ENCODE assay signal across 10 cellular contexts in the genomic region with DNA sequence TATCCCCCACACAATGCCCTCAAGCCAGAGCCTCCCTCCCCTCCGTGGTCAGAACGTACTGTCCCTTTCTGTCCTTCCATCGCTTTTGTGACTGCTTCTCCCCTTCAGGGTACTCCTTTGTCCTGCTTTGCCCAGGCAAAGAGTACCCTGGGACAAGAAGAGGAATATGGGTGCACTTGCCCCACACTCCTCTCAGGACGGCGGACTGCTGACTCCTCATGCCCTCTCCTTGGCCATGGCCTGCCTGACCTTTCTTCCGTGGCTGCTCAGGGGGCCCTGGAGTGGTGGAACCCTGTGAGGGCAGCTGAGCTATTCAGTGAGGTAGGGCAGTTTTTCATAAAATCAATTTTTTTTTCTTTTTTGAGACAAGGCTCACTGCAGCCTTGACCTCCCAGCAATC. TPM values are rescaled to one million over a fixed set of nuclear protein-coding genes. Genes with fewer than 3 reads are reported as not detected.
DNase-seq lines count a peak whose midpoint lies in the region; ATAC-seq, FAIRE-seq and TF ChIP-seq lines count a peak whose summit lies in the region.
"Had no signal": no experiment of that assay in that cellular context is flagged by ENCODE, and none has a peak within 500 bp of the region (broad histone marks: within the 10 kb centered on the region; RNA-seq: fewer than 3 reads in every experiment).

No MANE protein-coding gene starts in this region.

- peaks cover 52% of the 10 kb centered on the region for H3K4me1 ChIP-seq in CD8-positive, alpha-beta T cell (ENCODE audit: insufficient read depth, low read length)
- H3K4me1 ChIP-seq in OCI-LY7 (ENCODE audit: insufficient read depth, low read length, poor library complexity, severe bottlenecking) (peaks cover 32% of the 10 kb centered on the region), rectal smooth muscle tissue (ENCODE audit: control insufficient read depth, insufficient read depth, low read length) (peaks cover 39% of the 10 kb centered on the region)

- intact Hi-C loops in CD8-positive, alpha-beta T cell (cut with DNase I, micrococcal nuclease) = loop anchor here in 1 of 2 experiments (10.0 kb wide), 1 partner anchor 324 kb away; no protein-coding TSS in a partner anchor
- intact Hi-C loops in OCI-LY7 (cut with micrococcal nuclease; ENCODE audit: unreplicated experiment) = no loop called here

- H4K20me1 ChIP-seq in OCI-LY7 (ENCODE audit: insufficient read depth, low read length) = no peaks in the 10 kb centered on the region

- no peaks in the 10 kb centered on the region for H3K9me3 Mint-ChIP-seq in CD8-positive, alpha-beta T cell
- no peaks in the 10 kb centered on the region for H3K9me3 Mint-ChIP-seq in endothelial cell (ENCODE audit: unreplicated experiment)

- no peak for TF ChIP-seq CTCF in CD8-positive, alpha-beta T cell (IDR thresholded peaks at IDR 0.05)
- TF ChIP-seq CTCF in OCI-LY7 (conservative IDR thresholded peaks at IDR 0.05; ENCODE audit: low read length) (no peak), endothelial cell (IDR thresholded peaks at IDR 0.05; ENCODE audit: unreplicated experiment) (no peak)

- H3K27ac ChIP-seq in CD8-positive, alpha-beta T cell (ENCODE audit: low read depth, low read length) = no peak overlapping the region
- H3K27ac ChIP-seq in OCI-LY7 (ENCODE audit: low read depth, low read length, poor library complexity, severe bottlenecking) (no peak overlapping the region), rectal smooth muscle tissue (ENCODE audit: low read depth, low read length) (peak overlapping the region; percentile 74)

- no peak overlapping the region for H3K4me3 ChIP-seq in CD8-positive, alpha-beta T cell (ENCODE audit: low read depth, low read length)
- H3K4me3 ChIP-seq in OCI-LY7 (ENCODE audit: low read depth, low read length, poor library complexity, severe bottlenecking) = no peak overlapping the region
- no peak overlapping the region for H3K4me3 ChIP-seq in rectal smooth muscle tissue (ENCODE audit: low read length)

- H3K79me2 ChIP-seq in OCI-LY7 (ENCODE audit: insufficient read depth, low read depth, low read length) = peaks cover 7% of the 10 kb centered on the region; the same call in 1 of the 2 replicates

- FAIRE-seq in H54 (lab: Jason Lieb, UNC) = no peak

- H3K4me3 Mint-ChIP-seq in CD8-positive, alpha-beta T cell = no peak overlapping the region
- peak overlapping the region; percentile 78 for H3K4me3 Mint-ChIP-seq in endothelial cell (ENCODE audit: unreplicated experiment)

- H3K9ac ChIP-seq in rectal smooth muscle tissue (ENCODE audit: low read length) = no peak overlapping the region

- BruUV-seq in OCI-LY7 (replicated peaks; lab: Mats Ljungman, UMichigan) = no TSS peak

- POLR2A ChIA-PET in CD8-positive, alpha-beta T cell (lab: Charles Lee) = no interaction called here
- POLR2A ChIA-PET in OCI-LY7 (lab: Charles Lee) = no interaction called here

- ATAC-seq in CD8-positive, alpha-beta T cell = no peak
- ATAC-seq in HG02938 (IDR thresholded peaks at IDR 0.05; ENCODE audit: unreplicated experiment) = no peak

- H3K27ac Mint-ChIP-seq in CD8-positive, alpha-beta T cell = peak overlapping the region; percentile 85
- H3K27ac Mint-ChIP-seq in endothelial cell (ENCODE audit: unreplicated experiment) = peak overlapping the region; percentile 62

- peaks cover 79% of the 10 kb centered on the region for H3K4me1 Mint-ChIP-seq in CD8-positive, alpha-beta T cell (ENCODE audit: low read depth)
- peaks cover 43% of the 10 kb centered on the region for H3K4me1 Mint-ChIP-seq in endothelial cell (ENCODE audit: unreplicated experiment)

- no peaks in the 10 kb centered on the region for H3K27me3 Mint-ChIP-seq in CD8-positive, alpha-beta T cell (ENCODE audit: low read depth)
- H3K27me3 Mint-ChIP-seq in endothelial cell (ENCODE audit: unreplicated experiment) = peaks cover 25% of the 10 kb centered on the region

- no peak overlapping the region for H2AFZ ChIP-seq in OCI-LY7 (ENCODE audit: low read length)

- no peaks in the 10 kb centered on the region for H3K9me3 ChIP-seq in CD8-positive, alpha-beta T cell (ENCODE audit: low read length)
- H3K9me3 ChIP-seq in OCI-LY7 (ENCODE audit: low read length) = no peaks in the 10 kb centered on the region; the same call in 1 of the 2 replicates

- H3K27me3 ChIP-seq in CD8-positive, alpha-beta T cell (ENCODE audit: insufficient read depth, low read length) = no peaks in the 10 kb centered on the region
- H3K27me3 ChIP-seq in rectal smooth muscle tissue (ENCODE audit: control insufficient read depth, insufficient read depth, low read length) = no peaks in the 10 kb centered on the region

- CTCF ChIA-PET in CD8-positive, alpha-beta T cell (lab: Charles Lee) = no interaction called here
- CTCF ChIA-PET in OCI-LY7 (lab: Charles Lee; ENCODE audit: unreplicated experiment) = no interaction called here

- peaks cover 40% of the 10 kb centered on the region for H3K36me3 ChIP-seq in CD8-positive, alpha-beta T cell (ENCODE audit: insufficient read depth, low read length)
- peaks cover 62% of the 10 kb centered on the region for H3K36me3 ChIP-seq in OCI-LY7 (ENCODE audit: insufficient read depth, low read length)
- H3K36me3 ChIP-seq in rectal smooth muscle tissue (ENCODE audit: control insufficient read depth, insufficient read depth, low read length) = peaks cover 26% of the 10 kb centered on the region

- no peaks in the 10 kb centered on the region for H3K9me2 ChIP-seq in OCI-LY7 (ENCODE audit: insufficient read depth, low read length)

- peaks cover 71% of the 10 kb centered on the region for H3K36me3 Mint-ChIP-seq in CD8-positive, alpha-beta T cell
- peaks cover 63% of the 10 kb centered on the region for H3K36me3 Mint-ChIP-seq in endothelial cell (ENCODE audit: low read depth, unreplicated experiment)

- peak overlapping the region; percentile 81 for H3K4me2 ChIP-seq in OCI-LY7 (ENCODE audit: low read length)

- DNase-seq in CD8-positive, alpha-beta T cell = no peak
- DNase-seq in OCI-LY7 (ENCODE audit: low spot score) (no peak), endothelial cell (ENCODE audit: low spot score) (no peak), H54 (ENCODE audit: insufficient read length, low spot score) (no peak), HuH-7.5 (ENCODE audit: low spot score) (no peak), SW480 (ENCODE audit: low spot score) (no peak)
- DNase-seq: effector CD8-positive, alpha-beta T cell; kidney glomerular epithelial cell had no signal

- no peak for TF ChIP-seq POLR2A in H54 (IDR thresholded peaks at IDR 0.05; ENCODE audit: low read depth, low read length)

RNA-seq across cellular contexts. Expression of gene C2orf74, which starts 18.7 kb away (rescaled TPM):
- total RNA-seq in CD8-positive, alpha-beta T cell = 1 to 10 TPM; 1.3 to 2.8 TPM
- 6.4 and 7.0 TPM in 2 replicates for total RNA-seq in OCI-LY7 (2014; rRNA removed; shearing (Covaris generic))
- 9.3 and 11.5 TPM in 2 replicates for total RNA-seq in OCI-LY7 (2022)
- 13.6 TPM for total RNA-seq in endothelial cell (ENCODE audit: unreplicated experiment)
